In the genomic region with DNA sequence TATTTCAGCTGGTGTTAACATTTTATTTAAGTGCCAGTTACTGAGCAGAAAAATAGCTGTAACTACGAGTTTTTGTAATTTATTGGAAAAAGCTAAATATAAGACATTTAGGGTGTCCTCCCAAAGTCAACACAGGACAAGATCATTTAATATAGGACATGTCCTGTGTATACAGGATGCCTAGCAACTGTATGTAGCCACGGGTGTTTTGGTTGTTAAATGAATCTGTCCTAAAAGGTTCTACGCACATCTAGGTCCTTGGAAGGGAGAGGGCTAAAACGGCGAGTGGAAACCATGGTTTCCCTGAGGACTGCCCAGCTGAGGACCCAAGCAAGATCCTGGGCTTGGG, we compare ENCODE assay signal across 8 cellular contexts. TPM values are rescaled to one million over a fixed set of nuclear protein-coding genes. Genes with fewer than 3 reads are reported as not detected.
DNase-seq lines count a peak whose midpoint lies in the region; ATAC-seq lines count a peak whose summit lies in the region.

No MANE protein-coding gene starts in this region.

- H3K4me3 ChIP-seq in mononuclear cell (ENCODE audit: low read length), result peak overlapping the region; percentile 75

- H3K4me1 Mint-ChIP-seq in IgD-negative memory B cell, result peaks cover 16 to 24% (median 20%) of the 10 kb centered on the region in 3 donors

- no peaks in the 10 kb centered on the region for H3K9me3 ChIP-seq in mononuclear cell (ENCODE audit: low read depth, low read length)

- peaks cover 11% of the 10 kb centered on the region for H3K36me3 Mint-ChIP-seq in IgD-negative memory B cell

- DNase-seq in DMS 273 (lab: John Stamatoyannopoulos, UW; ENCODE audit: unreplicated experiment) (peak; percentile 51), DMS 273 treated with DMSO at 0.1 percent for 48 hours (lab: John Stamatoyannopoulos, UW) (no peak), caudate nucleus (lab: John Stamatoyannopoulos, UW) (no peak), 8988T (no peak), NCI-H82 (lab: John Stamatoyannopoulos, UW) (no peak)

- no peaks in the 10 kb centered on the region for H3K9me3 Mint-ChIP-seq in IgD-negative memory B cell

- no peak for ATAC-seq in GM21423 (IDR thresholded peaks at IDR 0.05; ENCODE audit: unreplicated experiment)

- H3K4me1 ChIP-seq in mononuclear cell (ENCODE audit: insufficient read depth, low read length), result peaks cover 16% of the 10 kb centered on the region

- H3K27ac ChIP-seq in caudate nucleus (ENCODE audit: low read depth, low read length), result peak overlapping the region; percentile 93

- H3K4me3 Mint-ChIP-seq in IgD-negative memory B cell, result peak overlapping the region; percentile 89 to 99 (median 98)

- H3K27me3 ChIP-seq in mononuclear cell (ENCODE audit: insufficient read depth, low read length), result no peaks in the 10 kb centered on the region

- no peaks in the 10 kb centered on the region for H3K27me3 Mint-ChIP-seq in IgD-negative memory B cell

- H3K27ac Mint-ChIP-seq in IgD-negative memory B cell, result peak overlapping the region; percentile 88 to 97 (median 97)

RNA-seq across cellular contexts. Expression of a gene that starts 0.6 kb away (rescaled TPM):
- 3.8 TPM for polyA plus RNA-seq in IgD-negative memory B cell
- total RNA-seq in mononuclear cell, result 5.6 TPM

RNA-seq across cellular contexts. Expression of a gene that starts 18.4 kb away (rescaled TPM):
- polyA plus RNA-seq in IgD-negative memory B cell, result 3.1 TPM
- 0.63 TPM for total RNA-seq in mononuclear cell

RNA-seq across cellular contexts. Expression of a gene that starts 47.3 kb away (rescaled TPM):
- 3.7 TPM for polyA plus RNA-seq in IgD-negative memory B cell
- total RNA-seq in mononuclear cell, result 5.4 TPM
